20 cellular contexts compared by ENCODE assay signal in the genomic region with DNA sequence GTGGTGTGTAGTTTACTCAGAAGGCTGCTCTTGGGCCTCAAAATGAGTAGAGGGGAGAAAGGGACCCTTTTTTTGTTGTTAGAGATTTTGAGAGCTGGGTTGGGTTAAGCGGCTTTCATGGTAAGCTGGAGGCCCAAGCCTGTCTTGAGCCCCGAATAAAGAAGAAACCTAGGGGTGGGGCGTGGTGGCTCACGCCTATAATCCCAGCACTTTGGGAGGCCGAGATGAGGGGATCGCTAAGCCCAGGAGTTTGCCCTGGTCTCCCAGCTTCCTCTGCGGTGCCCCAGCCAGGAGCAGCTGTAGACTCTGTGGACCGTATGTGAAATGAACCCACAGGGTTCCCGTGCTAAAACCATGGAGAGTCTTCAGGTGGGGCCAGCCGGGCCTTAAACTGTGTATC. TPM values are rescaled to one million over a fixed set of nuclear protein-coding genes. Genes with fewer than 3 reads are reported as not detected.
DNase-seq lines count a peak whose midpoint lies in the region; ATAC-seq and TF ChIP-seq lines count a peak whose summit lies in the region.
"Had no signal": no experiment of that assay in that cellular context is flagged by ENCODE, and none has a peak within 500 bp of the region (broad histone marks: within the 10 kb centered on the region; RNA-seq: fewer than 3 reads in every experiment).

No MANE protein-coding gene starts in this region.

- no peaks in the 10 kb centered on the region for H3K27me3 Mint-ChIP-seq in progenitor cell of endocrine pancreas

- H3K27ac ChIP-seq in ectodermal cell (ENCODE audit: insufficient read depth, low read depth, low read length, poor library complexity, severe bottlenecking) = peak overlapping the region; percentile 6
- H3K27ac ChIP-seq in thyroid gland = peak overlapping the region; percentile 54 to 95 (median 77)
- H3K27ac ChIP-seq: PC-9 had no signal

- no peak for TF ChIP-seq CTCF in progenitor cell of endocrine pancreas (IDR thresholded peaks at IDR 0.05; ENCODE audit: unreplicated experiment)
- no peak for TF ChIP-seq CTCF in thyroid gland (IDR thresholded peaks at IDR 0.05)

- H3K4me1 ChIP-seq in ectodermal cell (ENCODE audit: control insufficient read depth, insufficient read depth, low read length) = peaks cover 26% of the 10 kb centered on the region
- peaks cover 78 to 80% of the 10 kb centered on the region in 2 donors for H3K4me1 ChIP-seq in thyroid gland

- H3K27ac Mint-ChIP-seq in progenitor cell of endocrine pancreas = peak overlapping the region; percentile 82

- intact Hi-C loops in Right ventricle myocardium inferior (cut with DNase I) = loop anchor here (5.0 kb wide), 1 partner anchor 38 kb away; no protein-coding TSS in a partner anchor
- intact Hi-C loops in left ventricle myocardium superior (cut with micrococcal nuclease) = no loop called here
- intact Hi-C loops in thyroid gland (cut with DNase I) = no loop called here

- TF ChIP-seq POLR2A in thyroid gland (IDR thresholded peaks at IDR 0.05) = no peak

- peaks cover 4% of the 10 kb centered on the region for H3K36me3 Mint-ChIP-seq in progenitor cell of endocrine pancreas (ENCODE audit: insufficient read depth)

- DNase-seq in Right ventricle myocardium inferior (ENCODE audit: missing footprints) = peak; percentile 40
- no peak for DNase-seq in left ventricle myocardium superior
- DNase-seq in progenitor cell of endocrine pancreas (ENCODE audit: low spot score, unreplicated experiment) = no peak
- DNase-seq in thyroid gland = no peak
- DNase-seq in NCI-H345 treated with DMSO at 0.1 percent for 48 hours (lab: John Stamatoyannopoulos, UW; ENCODE audit: unreplicated experiment) = no peak
- DNase-seq: 8988T, DMS153, GDM1, GOT3, KBM-7, NCI-H1105 treated with DMSO at 0.1 percent for 48 hours, NCI-H1694, NCI-H2081 treated with DMSO at 0.1 percent for 48 hours, NCI-H2227 treated with DMSO at 0.1 percent for 48 hours, NCI-H524, PC-9 had no signal

- H3K9me3 Mint-ChIP-seq in progenitor cell of endocrine pancreas (ENCODE audit: low read depth) = no peaks in the 10 kb centered on the region

- no peak overlapping the region for H3K4me3 ChIP-seq in ectodermal cell (ENCODE audit: insufficient read depth, low read depth, low read length)
- no peak overlapping the region for H3K4me3 ChIP-seq in thyroid gland (replicated peaks in 1 of 3)
- H3K4me3 ChIP-seq: PC-9 had no signal

- no peaks in the 10 kb centered on the region for H3K27me3 ChIP-seq in ectodermal cell (ENCODE audit: control insufficient read depth, insufficient read depth, low read length, poor library complexity, severe bottlenecking)
- no peaks in the 10 kb centered on the region for H3K27me3 ChIP-seq in thyroid gland

- H3K4me1 Mint-ChIP-seq in progenitor cell of endocrine pancreas (ENCODE audit: low read depth) = no peaks in the 10 kb centered on the region

- no peaks in the 10 kb centered on the region for H3K36me3 ChIP-seq in ectodermal cell (ENCODE audit: control insufficient read depth, insufficient read depth, low read length)
- H3K36me3 ChIP-seq in thyroid gland = no peaks in the 10 kb centered on the region

- 83 to 91% methylated on average over 10 of the region's 10 CpGs for WGBS in ectodermal cell, 2 experiments
- 89 to 94% methylated on average over 8 to 10 of the region's 10 CpGs for WGBS in thyroid gland, 2 donors

- H3K4me3 Mint-ChIP-seq in progenitor cell of endocrine pancreas (ENCODE audit: low read depth) = no peak overlapping the region

- no peaks in the 10 kb centered on the region for H3K9me3 ChIP-seq in ectodermal cell (ENCODE audit: control insufficient read depth, low read length)
- no peaks in the 10 kb centered on the region for H3K9me3 ChIP-seq in thyroid gland

- ATAC-seq in Right ventricle myocardium inferior (no peak), left ventricle myocardium superior (no peak), HG03442 (IDR thresholded peaks at IDR 0.05; ENCODE audit: unreplicated experiment) (no peak), HG03097 (IDR thresholded peaks at IDR 0.05; ENCODE audit: low FRiP score, unreplicated experiment) (no peak)
- ATAC-seq: HepG2 had no signal

RNA-seq across cellular contexts. Expression of a gene that starts 56.1 kb away (rescaled TPM):
- total RNA-seq in Right ventricle myocardium inferior = 38.6 TPM
- 36.4 TPM for total RNA-seq in left ventricle myocardium superior
- polyA plus RNA-seq in ectodermal cell (2013, experiment 1 of 4) = 33.7 TPM
- polyA plus RNA-seq in ectodermal cell (2013, experiment 2 of 4) = 37.1 TPM
- polyA plus RNA-seq in ectodermal cell (2013, experiment 3 of 4) = 26.5 TPM
- 29.5 TPM for polyA plus RNA-seq in ectodermal cell (2013, experiment 4 of 4)
- total RNA-seq in progenitor cell of endocrine pancreas = 59.6 TPM in 2 replicates
- total RNA-seq in thyroid gland = 10 to 100 TPM; 44.3 to 87.2 (median 75.8) TPM
